In genomic region chr1:169113613-169114119, GRCh38 we compare ENCODE assay signal across 12 cellular contexts. TPM values are rescaled to one million over a fixed set of nuclear protein-coding genes. Genes with fewer than 3 reads are reported as not detected.
DNase-seq lines count a peak whose midpoint lies in the region; ATAC-seq, FAIRE-seq and TF ChIP-seq lines count a peak whose summit lies in the region.
"Had no signal": no experiment of that assay in that cellular context is flagged by ENCODE, and none has a peak within 500 bp of the region (broad histone marks: within the 10 kb centered on the region; RNA-seq: fewer than 3 reads in every experiment).

No MANE protein-coding gene starts in this region.

- no peak overlapping the region for H3K27ac Mint-ChIP-seq in activated CD4-positive, alpha-beta memory T cell treated with anti-CD3 and anti-CD28 coated beads for 36 hours
- no peak overlapping the region for H3K27ac Mint-ChIP-seq in activated naive CD4-positive, alpha-beta T cell treated with anti-CD3 and anti-CD28 coated beads for 36 hours
- H3K27ac Mint-ChIP-seq: B cell, naive B cell had no signal

- peaks cover 9% of the 10 kb centered on the region for H3K27me3 Mint-ChIP-seq in activated CD4-positive, alpha-beta memory T cell treated with anti-CD3 and anti-CD28 coated beads for 36 hours
- H3K27me3 Mint-ChIP-seq in activated T-cell treated with anti-CD3 and anti-CD28 coated beads, Interleukin-2, amount 50 U/mL, for 4 hours (ENCODE audit: low read depth) = no peaks in the 10 kb centered on the region
- no peaks in the 10 kb centered on the region for H3K27me3 Mint-ChIP-seq in activated naive CD4-positive, alpha-beta T cell treated with anti-CD3 and anti-CD28 coated beads for 36 hours (ENCODE audit: low read depth)

- no peak for ATAC-seq in activated T-cell treated with anti-CD3 and anti-CD28 coated beads, Interleukin-2, amount 50 U/mL, for 4 hours
- ATAC-seq in HG02852 (IDR thresholded peaks at IDR 0.05; ENCODE audit: unreplicated experiment) = no peak

- H3K4me3 ChIP-seq in HUES48 (ENCODE audit: low read depth, low read length) = peak overlapping the region; percentile 30; the same call in 1 of the 2 replicates
- H3K4me3 ChIP-seq in bronchial epithelial cell (ENCODE audit: low read depth, low read length) = no peak overlapping the region
- H3K4me3 ChIP-seq: thoracic aorta had no signal

- peaks cover 57% of the 10 kb centered on the region for H3K36me3 ChIP-seq in HUES48 (ENCODE audit: control insufficient read depth, insufficient read depth, low read length)
- peaks cover 6% of the 10 kb centered on the region for H3K36me3 ChIP-seq in bronchial epithelial cell (ENCODE audit: control insufficient read depth, insufficient read depth, low read length)
- H3K36me3 ChIP-seq: thoracic aorta had no signal

- no peak overlapping the region for H3K9ac ChIP-seq in HUES48 (ENCODE audit: low read depth, low read length)

- peak overlapping the region; percentile 78 for H3K27ac ChIP-seq in HUES48 (ENCODE audit: low read depth, low read length)

- DNase-seq in A172 (ENCODE audit: low spot score) (peak; percentile 100), bronchial epithelial cell (ENCODE audit: low read depth) (peak; percentile 96), kidney glomerular epithelial cell (lab: John Stamatoyannopoulos, UW) (peak; percentile 96)
- no peak for DNase-seq in activated CD4-positive, alpha-beta memory T cell treated with anti-CD3 and anti-CD28 coated beads for 36 hours
- DNase-seq in activated T-cell treated with anti-CD3 and anti-CD28 coated beads, Interleukin-2, amount 50 U/mL, for 4 hours = no peak
- DNase-seq in activated naive CD4-positive, alpha-beta T cell treated with anti-CD3 and anti-CD28 coated beads for 36 hours = no peak
- DNase-seq: naive B cell, NCI-H526 had no signal

- TF ChIP-seq CTCF in bronchial epithelial cell (IDR thresholded peaks at IDR 0.05; ENCODE audit: insufficient read depth, low read length, severe bottlenecking) = no peak

- CTCF ChIA-PET in activated CD4-positive, alpha-beta memory T cell treated with anti-CD3 and anti-CD28 coated beads for 36 hours (lab: Charles Lee) = no interaction called here
- CTCF ChIA-PET in activated naive CD4-positive, alpha-beta T cell treated with anti-CD3 and anti-CD28 coated beads for 36 hours (lab: Charles Lee) = interaction anchor here (2.1 kb wide), 1 partner anchor 235 kb away, joined by 6 read pairs; no protein-coding TSS in a partner anchor

- POLR2A ChIA-PET in activated CD4-positive, alpha-beta memory T cell treated with anti-CD3 and anti-CD28 coated beads for 36 hours (lab: Charles Lee) = no interaction called here

- no peaks in the 10 kb centered on the region for H3K27me3 ChIP-seq in HUES48 (ENCODE audit: control insufficient read depth, insufficient read depth, low read length)
- no peaks in the 10 kb centered on the region for H3K27me3 ChIP-seq in bronchial epithelial cell (ENCODE audit: control insufficient read depth, insufficient read depth, low read length)

- no peaks in the 10 kb centered on the region for H3K9me3 ChIP-seq in HUES48 (ENCODE audit: control insufficient read depth, insufficient read depth, low read length)
- H3K9me3 ChIP-seq: thoracic aorta had no signal

- peak; percentile 13 for FAIRE-seq in bronchial epithelial cell (lab: Jason Lieb, UNC)

- no peaks in the 10 kb centered on the region for H3K9me3 Mint-ChIP-seq in activated CD4-positive, alpha-beta memory T cell treated with anti-CD3 and anti-CD28 coated beads for 36 hours
- no peaks in the 10 kb centered on the region for H3K9me3 Mint-ChIP-seq in activated T-cell treated with anti-CD3 and anti-CD28 coated beads, Interleukin-2, amount 50 U/mL, for 4 hours
- H3K9me3 Mint-ChIP-seq in activated naive CD4-positive, alpha-beta T cell treated with anti-CD3 and anti-CD28 coated beads for 36 hours = no peaks in the 10 kb centered on the region
- H3K9me3 Mint-ChIP-seq: naive B cell had no signal

- H3K4me1 ChIP-seq in HUES48 (ENCODE audit: control insufficient read depth, insufficient read depth, low read length) = peaks cover 34% of the 10 kb centered on the region

- H3K36me3 Mint-ChIP-seq in activated CD4-positive, alpha-beta memory T cell treated with anti-CD3 and anti-CD28 coated beads for 36 hours = peaks cover 6% of the 10 kb centered on the region
- H3K36me3 Mint-ChIP-seq in activated T-cell treated with anti-CD3 and anti-CD28 coated beads, Interleukin-2, amount 50 U/mL, for 4 hours (ENCODE audit: insufficient read depth) = peaks cover 3% of the 10 kb centered on the region
- H3K36me3 Mint-ChIP-seq in activated naive CD4-positive, alpha-beta T cell treated with anti-CD3 and anti-CD28 coated beads for 36 hours (ENCODE audit: low read depth) = peaks cover 10% of the 10 kb centered on the region
- H3K36me3 Mint-ChIP-seq: naive B cell had no signal

- intact Hi-C loops in activated CD4-positive, alpha-beta memory T cell treated with anti-CD3 and anti-CD28 coated beads for 36 hours (cut with micrococcal nuclease) = no loop called here
- intact Hi-C loops in activated naive CD4-positive, alpha-beta T cell treated with anti-CD3 and anti-CD28 coated beads for 36 hours (cut with micrococcal nuclease) = no loop called here

- no peak overlapping the region for H3K4me3 Mint-ChIP-seq in activated CD4-positive, alpha-beta memory T cell treated with anti-CD3 and anti-CD28 coated beads for 36 hours
- no peak overlapping the region for H3K4me3 Mint-ChIP-seq in activated T-cell treated with anti-CD3 and anti-CD28 coated beads, Interleukin-2, amount 50 U/mL, for 4 hours
- H3K4me3 Mint-ChIP-seq in activated naive CD4-positive, alpha-beta T cell treated with anti-CD3 and anti-CD28 coated beads for 36 hours = no peak overlapping the region
- H3K4me3 Mint-ChIP-seq: B cell, naive B cell had no signal

- H3K4me1 Mint-ChIP-seq in activated CD4-positive, alpha-beta memory T cell treated with anti-CD3 and anti-CD28 coated beads for 36 hours (ENCODE audit: low read depth) = peaks cover 33% of the 10 kb centered on the region
- H3K4me1 Mint-ChIP-seq in activated T-cell treated with anti-CD3 and anti-CD28 coated beads, Interleukin-2, amount 50 U/mL, for 4 hours (ENCODE audit: low read depth) = peaks cover 28% of the 10 kb centered on the region
- peaks cover 24% of the 10 kb centered on the region for H3K4me1 Mint-ChIP-seq in activated naive CD4-positive, alpha-beta T cell treated with anti-CD3 and anti-CD28 coated beads for 36 hours (ENCODE audit: low read depth)

RNA-seq across cellular contexts. Expression of gene ATP1B1, which starts 7.2 kb away (rescaled TPM):
- total RNA-seq in A172 (2014; rRNA removed; shearing (Covaris generic)) = 44.8 and 60.1 TPM in 2 replicates
- 49.0 and 79.4 TPM in 2 replicates for total RNA-seq in bronchial epithelial cell
- total RNA-seq in activated CD4-positive, alpha-beta memory T cell treated with anti-CD3 and anti-CD28 coated beads for 36 hours = 1 to 10 TPM; 7.7 to 8.3 TPM
- 10 to 100 TPM in 1 of 3 donors, 1 to 10 TPM in 2; 5.8 to 10.8 (median 6.2) TPM for total RNA-seq in activated T-cell treated with anti-CD3 and anti-CD28 coated beads, Interleukin-2, amount 50 U/mL, for 4 hours
- 1 to 10 TPM; 5.6 to 6.2 TPM for total RNA-seq in activated naive CD4-positive, alpha-beta T cell treated with anti-CD3 and anti-CD28 coated beads for 36 hours

Comparison
In these comparisons a context has a peak if more than half of its experiments do, and no peak if none do; other contexts are left out.
1. DNase-seq: peak in A172 (single experiment), bronchial epithelial cell (single experiment) and kidney glomerular epithelial cell (single experiment); none in activated CD4-positive, alpha-beta memory T cell treated with anti-CD3 and anti-CD28 coated beads for 36 hours (single experiment), activated T-cell treated with anti-CD3 and anti-CD28 coated beads, Interleukin-2, amount 50 U/mL, for 4 hours (single experiment) and activated naive CD4-positive, alpha-beta T cell treated with anti-CD3 and anti-CD28 coated beads for 36 hours (single experiment).